Comparison of ENCODE assay signal across 14 cellular contexts in genomic region chr17:72705905-72706395, GRCh38.
DNase-seq lines count a peak whose midpoint lies in the region; ATAC-seq, FAIRE-seq and TF ChIP-seq lines count a peak whose summit lies in the region.
"Had no signal": no experiment of that assay in that cellular context is flagged by ENCODE, and none has a peak within 500 bp of the region (broad histone marks: within the 10 kb centered on the region; RNA-seq: fewer than 3 reads in every experiment).

No MANE protein-coding gene starts in this region.

- ATAC-seq in GM19395 (IDR thresholded peaks at IDR 0.05; ENCODE audit: unreplicated experiment) (peak; percentile 73), HG03039 (IDR thresholded peaks at IDR 0.05; ENCODE audit: unreplicated experiment) (peak; percentile 62), gastroesophageal sphincter (no peak)
- ATAC-seq: activated CD4-positive, CD25-positive, alpha-beta regulatory T cell treated with anti-CD3 and anti-CD28 coated beads, Interleukin-2, amount 50 U/mL, for 24 hours; stimulated activated naive B cell treated with anti-CD40 and anti-IgM and Interleukin-4, amounts not matched to agents 10 μg/mL and 1 μg/mL and 100 μg/mL, for 72 hours had no signal

- H3K4me3 ChIP-seq in bronchial epithelial cell (ENCODE audit: low read depth, low read length) (no peak overlapping the region), gastroesophageal sphincter (no peak overlapping the region)
- H3K4me3 ChIP-seq: cardiac muscle cell, SK-N-MC had no signal

- H3K27ac ChIP-seq in gastroesophageal sphincter, result no peak overlapping the region
- H3K27ac ChIP-seq: C4-2B, cardiac muscle cell, SK-N-MC had no signal

- TF ChIP-seq POLR2A in gastroesophageal sphincter (IDR thresholded peaks at IDR 0.05), result no peak

- H3K27me3 ChIP-seq in bronchial epithelial cell (ENCODE audit: control insufficient read depth, insufficient read depth, low read length), result no peaks in the 10 kb centered on the region
- no peaks in the 10 kb centered on the region for H3K27me3 ChIP-seq in gastroesophageal sphincter
- H3K27me3 ChIP-seq: cardiac muscle cell had no signal

- TF ChIP-seq CTCF in GM13976 (IDR thresholded peaks at IDR 0.05; ENCODE audit: borderline replicate concordance, control extremely low read depth, extremely low read depth, insufficient read depth, missing control alignments) (no peak), bronchial epithelial cell (IDR thresholded peaks at IDR 0.05; ENCODE audit: insufficient read depth, low read length, severe bottlenecking) (no peak), gastroesophageal sphincter (IDR thresholded peaks at IDR 0.05) (no peak)

- peaks cover 0 to 26% (median 0%) of the 10 kb centered on the region in 3 donors for H3K9me3 ChIP-seq in gastroesophageal sphincter

- no peak for FAIRE-seq in bronchial epithelial cell (lab: Jason Lieb, UNC)

- intact Hi-C loops in head of caudate nucleus (cut with DNase I), result no loop called here

- H3K4me1 ChIP-seq in gastroesophageal sphincter, result no peaks in the 10 kb centered on the region

- in situ Hi-C loops in GM13976 (cut with MboI; ENCODE audit: low sequenced_read_pairs, unreplicated experiment), result no loop called here

- WGBS in gastroesophageal sphincter (ENCODE audit: low coverage in 1 of 2), 2 donors, result 64 to 77% methylated on average over 5 of the region's 5 CpGs

- H3K36me3 ChIP-seq in bronchial epithelial cell (ENCODE audit: control insufficient read depth, insufficient read depth, low read length) (no peaks in the 10 kb centered on the region), gastroesophageal sphincter (peaks cover 0 to 3% of the 10 kb centered on the region in 2 donors)
- H3K36me3 ChIP-seq: cardiac muscle cell had no signal

- TF ChIP-seq EP300 in gastroesophageal sphincter (IDR thresholded peaks at IDR 0.05), result no peak

- peak; percentile 47 for DNase-seq in GM13976 (ENCODE audit: low spot score)
- peak; percentile 77 for DNase-seq in bronchial epithelial cell (ENCODE audit: low read depth)
- no peak for DNase-seq in head of caudate nucleus
- no peak for DNase-seq in NCI-H345 treated with DMSO at 0.1 percent for 48 hours (lab: John Stamatoyannopoulos, UW; ENCODE audit: unreplicated experiment)
- no peak for DNase-seq in ureter (ENCODE audit: low spot score)
- DNase-seq: NCI-H1105; stimulated activated naive B cell treated with anti-CD40 and anti-IgM and Interleukin-4, amounts not matched to agents 10 μg/mL and 1 μg/mL and 100 μg/mL, for 72 hours had no signal

Comparison
In these comparisons a context has a peak if more than half of its experiments do, and no peak if none do; other contexts are left out.
1. DNase-seq: peak in GM13976 (single experiment) and bronchial epithelial cell (single experiment); none in head of caudate nucleus (0 of 42), NCI-H345 treated with DMSO at 0.1 percent for 48 hours (single experiment) and ureter (single experiment).